Comparison of ENCODE assay signal across 1 cellular context in genomic region chr1:11262171-11263049, GRCh38.
TF ChIP-seq lines count a peak whose summit lies in the region.

TSS of gene MTOR (minus strand) at chr1:11262551. CDS start at chr1:11259409, 3,142 bp downstream.

TF ChIP-seq in GM12878, 131 proteins besides CTCF, POLR2A, EP300 and RAD21 (continued from another document and continues in another):
- TF ChIP-seq CEBPZ (IDR thresholded peaks at IDR 0.05; ENCODE audit: low read depth, low read length) (peak; percentile 94), RFX5 (IDR thresholded peaks at IDR 0.05; ENCODE audit: low read depth, low read length) (no peak), BCL3 (IDR thresholded peaks at IDR 0.05; ENCODE audit: borderline replicate concordance, insufficient read depth, low read depth, low read length, poor library complexity, severe bottlenecking) (no peak), HCFC1 (IDR thresholded peaks at IDR 0.05; ENCODE audit: low read length) (peak; percentile 90), ZBTB33 (IDR thresholded peaks at IDR 0.05) (0 out of 2 replicates have a peak, but pooled peaks have one; percentile 63), STAT1 (conservative IDR thresholded peaks at IDR 0.05) (peak; percentile 94), NR2F1 (conservative IDR thresholded peaks at IDR 0.05) (no peak), NR2C1 (IDR thresholded peaks at IDR 0.05) (peak; percentile 91), MYB (IDR thresholded peaks at IDR 0.05; ENCODE audit: borderline replicate concordance, low read depth, low read length) (no peak), STAT3 (IDR thresholded peaks at IDR 0.05; ENCODE audit: low read depth, low read length) (no peak), SMAD1 (IDR thresholded peaks at IDR 0.05; ENCODE audit: low read depth, partially characterized antibody) (peak; percentile 29), E2F4 (IDR thresholded peaks at IDR 0.05; ENCODE audit: low read depth, low read length) (no peak), TAF1 (IDR thresholded peaks at IDR 0.05; ENCODE audit: borderline replicate concordance, low read depth, low read length) (peak; percentile 89), RELB (IDR thresholded peaks at IDR 0.05; ENCODE audit: low read depth) (peak; percentile 93), PKNOX1 (IDR thresholded peaks at IDR 0.05) (peak; percentile 99), CBX5 (IDR thresholded peaks at IDR 0.05; ENCODE audit: low read depth) (peak; percentile 87), ATF2 (IDR thresholded peaks at IDR 0.05; ENCODE audit: low read length) (no peak), SPI1 (IDR thresholded peaks at IDR 0.05; ENCODE audit: borderline replicate concordance, insufficient read depth, low read depth, low read length) (no peak), MLLT1 (IDR thresholded peaks at IDR 0.05) (0 out of 2 replicates have a peak, but pooled peaks have one; percentile 43), ZNF24 (IDR thresholded peaks at IDR 0.05) (no peak), RB1 (IDR thresholded peaks at IDR 0.05; ENCODE audit: borderline replicate concordance) (no peak), E4F1 (IDR thresholded peaks at IDR 0.05; ENCODE audit: borderline replicate concordance, partially characterized antibody) (peak; percentile 62), IRF3 (IDR thresholded peaks at IDR 0.05) (peak; percentile 95), MXI1 (IDR thresholded peaks at IDR 0.05; ENCODE audit: low read depth, low read length) (peak; percentile 83), SMARCA5 (IDR thresholded peaks at IDR 0.05) (peak; percentile 57), IKZF2 (IDR thresholded peaks at IDR 0.05) (no peak), NFIC (IDR thresholded peaks at IDR 0.05; ENCODE audit: low read depth, low read length) (peak; percentile 32; the same call in 1 of the 2 replicates), ESRRA (IDR thresholded peaks at IDR 0.05; ENCODE audit: low read length) (no peak; the same call in 1 of the 2 replicates), FOS (IDR thresholded peaks at IDR 0.05; ENCODE audit: borderline replicate concordance, extremely low read depth, insufficient read length) (peak; percentile 68), HSF1 (IDR thresholded peaks at IDR 0.05; ENCODE audit: low read depth, low read length) (no peak), ZNF384 (IDR thresholded peaks at IDR 0.05; ENCODE audit: borderline replicate concordance, low read depth, low read length) (no peak), BCLAF1 (IDR thresholded peaks at IDR 0.05) (no peak)
